In genomic region chr5:80083115-80083890, GRCh38 we compare ENCODE assay signal across 8 cellular contexts. TPM values are rescaled to one million over a fixed set of nuclear protein-coding genes. Genes with fewer than 3 reads are reported as not detected.
DNase-seq lines count a peak whose midpoint lies in the region; ATAC-seq and TF ChIP-seq lines count a peak whose summit lies in the region.

No MANE protein-coding gene starts in this region.

- WGBS in H9 (ENCODE audit: extremely low coverage, insufficient read length, low lambda C conversion rate), result 100% methylated on average over 1 of the region's 19 CpGs
- 31 to 40% methylated on average over 19 of the region's 19 CpGs for WGBS in lung, 2 donors

- DNase-seq in COR-L47 (lab: John Stamatoyannopoulos, UW), result peak; percentile 58
- peak; percentile 42 for DNase-seq in H9
- peak; percentile 75 for DNase-seq in NCI-H2107 treated with DMSO at 0.1 percent for 48 hours (lab: John Stamatoyannopoulos, UW; ENCODE audit: unreplicated experiment)
- DNase-seq in WERI-Rb-1, result no peak
- peak; percentile 63 for DNase-seq in ecto neural progenitor cell (ENCODE audit: low spot score)
- DNase-seq in lung (ENCODE audit: low spot score), result no peak
- DNase-seq in superior temporal gyrus (ENCODE audit: extremely low spot score), result peak; percentile 92
- DNase-seq in foreskin melanocyte, result no peak

- no peak overlapping the region for H3K23ac ChIP-seq in H9 (ENCODE audit: insufficient read length, low read depth, low read length)

- peaks cover 1 to 13% (median 5%) of the 10 kb centered on the region in 3 experiments; a peak in 3 of 7 replicates for H3K36me3 Mint-ChIP-seq in H9 (ENCODE audit: insufficient read depth in 1 of 3, low read depth in 3 of 3)

- H3K4me1 ChIP-seq in H9 (ENCODE audit: insufficient read depth, low read length) (no peaks in the 10 kb centered on the region), lung (ENCODE audit: control insufficient read depth in 2 of 2, insufficient read depth in 2 of 2, low read length in 2 of 2) (no peaks in the 10 kb centered on the region)

- no peak overlapping the region for H3K4me2 ChIP-seq in H9 (ENCODE audit: insufficient read depth, insufficient read length, low read length)

- peak; percentile 82 for ATAC-seq in lung (ENCODE audit: insufficient read depth, low FRiP score)

- H3K4me3 Mint-ChIP-seq in H9, result no peak overlapping the region

- H3K9ac ChIP-seq in H9 (ENCODE audit: extremely low read depth, insufficient read length, low read length), result no peak overlapping the region

- H3K23me2 ChIP-seq in H9 (ENCODE audit: insufficient read length, low read depth, low read length, poor library complexity, severe bottlenecking), result no peaks in the 10 kb centered on the region

- H3K27ac Mint-ChIP-seq in H9, result no peak overlapping the region

- no peak overlapping the region for H2BK12ac ChIP-seq in H9 (ENCODE audit: insufficient read length, low read depth, low read length)

- no peaks in the 10 kb centered on the region for H3K79me1 ChIP-seq in H9 (ENCODE audit: insufficient read depth, low read depth, low read length, poor library complexity, severe bottlenecking)

- H2BK15ac ChIP-seq in H9 (ENCODE audit: low read depth, low read length), result no peak overlapping the region

- H3K79me2 ChIP-seq in H9 (ENCODE audit: insufficient read depth, low read length), result no peaks in the 10 kb centered on the region

- no peaks in the 10 kb centered on the region for H4K20me1 ChIP-seq in H9 (ENCODE audit: control insufficient read depth, insufficient read depth, insufficient read length)

- no peak overlapping the region for H2AFZ ChIP-seq in H9 (ENCODE audit: low read length)

- H2BK20ac ChIP-seq in H9 (ENCODE audit: low read depth, low read length, poor library complexity, severe bottlenecking), result no peak overlapping the region

- H3K4me3 ChIP-seq in WERI-Rb-1 (ENCODE audit: low read depth, low read length) (no peak overlapping the region), lung (no peak overlapping the region)

- H3K4me1 Mint-ChIP-seq in H9, result peaks cover 13 to 18% of the 10 kb centered on the region in 2 experiments

- H3K36me3 ChIP-seq in WERI-Rb-1 (peaks cover 5% of the 10 kb centered on the region), lung (ENCODE audit: control insufficient read depth in 2 of 2, insufficient read depth in 2 of 2, low read length in 2 of 2) (no peaks in the 10 kb centered on the region)

- no peak overlapping the region for H3K4ac ChIP-seq in H9 (ENCODE audit: low read depth, low read length)

- no peak overlapping the region for H3K27ac ChIP-seq in H9 (ENCODE audit: insufficient read length, low read depth, low read length)
- no peak overlapping the region for H3K27ac ChIP-seq in WERI-Rb-1
- H3K27ac ChIP-seq in lung (ENCODE audit: low read depth in 1 of 2, low read length in 1 of 2), result peak overlapping the region in 1 of 2 donors; percentile 3

- no peak overlapping the region for H3T11ph ChIP-seq in H9 (ENCODE audit: low read length)

- no peak overlapping the region for H2BK120ac ChIP-seq in H9 (ENCODE audit: low read depth, low read length, poor library complexity, severe bottlenecking)

- no peak overlapping the region for H4K91ac ChIP-seq in H9 (ENCODE audit: insufficient read length, low read depth, low read length)

- no peak overlapping the region for H3K18ac ChIP-seq in H9 (ENCODE audit: insufficient read length, low read depth, low read length)

- H3K9me3 ChIP-seq in H9 (ENCODE audit: control insufficient read depth, low read depth, low read length) (no peaks in the 10 kb centered on the region), WERI-Rb-1 (ENCODE audit: severe bottlenecking) (no peaks in the 10 kb centered on the region), lung (ENCODE audit: control insufficient read depth in 2 of 2, insufficient read depth in 1 of 2, low read length in 1 of 2) (no peaks in the 10 kb centered on the region)

- H3K56ac ChIP-seq in H9 (ENCODE audit: insufficient read length, low read depth, low read length), result no peak overlapping the region

- H3K14ac ChIP-seq in H9 (ENCODE audit: insufficient read depth, low read length), result no peak overlapping the region

- no peaks in the 10 kb centered on the region for H3K27me3 Mint-ChIP-seq in H9 (ENCODE audit: low read depth)

- no peak overlapping the region for H4K5ac ChIP-seq in H9 (ENCODE audit: insufficient read length, low read depth, low read length)

- H4K8ac ChIP-seq in H9 (replicated peaks; ENCODE audit: insufficient read length, low read depth, low read length), result no peak overlapping the region

- no peak overlapping the region for H2BK5ac ChIP-seq in H9 (ENCODE audit: insufficient read length, low read length)

- TF ChIP-seq CTCF in H9 (conservative IDR thresholded peaks at IDR 0.05) (peak; percentile 79), WERI-Rb-1 (IDR thresholded peaks at IDR 0.05; ENCODE audit: low read depth, low read length) (0 out of 2 replicates have a peak, but pooled peaks have one; percentile 6), lung (IDR thresholded peaks at IDR 0.05; ENCODE audit: control extremely low read depth, extremely low read depth) (peak; percentile 40)

- H3K27me3 ChIP-seq in H9 (ENCODE audit: insufficient read depth, low read length), result no peaks in the 10 kb centered on the region
- H3K27me3 ChIP-seq in WERI-Rb-1 (ENCODE audit: insufficient read depth, low read depth, severe bottlenecking), result no peaks in the 10 kb centered on the region
- no peaks in the 10 kb centered on the region for H3K27me3 ChIP-seq in lung (ENCODE audit: control insufficient read depth, insufficient read depth)

- no peak overlapping the region for H2AK5ac ChIP-seq in H9 (ENCODE audit: insufficient read length, low read length)

- no peaks in the 10 kb centered on the region for H3K9me3 Mint-ChIP-seq in H9

RNA-seq across cellular contexts. Expression of gene THBS4, which starts 48.2 kb away (rescaled TPM):
- 18.6 and 19.0 TPM in 2 replicates for total RNA-seq in H9 (2021)
- 1 to 10 TPM; 1.7 to 4.2 TPM for total RNA-seq in lung
- under 1 TPM; 0.69 to 0.79 TPM for polyA plus RNA-seq in lung

Comparison
In these comparisons a context has a peak if more than half of its experiments do, and no peak if none do; other contexts are left out.
1. DNase-seq: peak in COR-L47 (single experiment), H9 (single experiment), NCI-H2107 treated with DMSO at 0.1 percent for 48 hours (single experiment), ecto neural progenitor cell (single experiment) and superior temporal gyrus (single experiment); none in WERI-Rb-1 (single experiment), lung (single experiment) and foreskin melanocyte (single experiment).
2. CTCF ChIP-seq: peak in every context shown above with its lines; median percentile 79 in H9; 40 in lung; 6 in WERI-Rb-1.